Comparison of ENCODE assay signal across 2 cellular contexts in genomic region chr3:151850065-151850464, GRCh38. TPM values are rescaled to one million over a fixed set of nuclear protein-coding genes. Genes with fewer than 3 reads are reported as not detected.
"Had no signal": no experiment of that assay in that cellular context is flagged by ENCODE, and none has a peak within 500 bp of the region (broad histone marks: within the 10 kb centered on the region; RNA-seq: fewer than 3 reads in every experiment).

No MANE protein-coding gene starts in this region.

RNA-seq across cellular contexts. Expression of gene AADAC, which starts 36.1 kb away (rescaled TPM):
- total RNA-seq: G401 had no signal
- polyA plus RNA-seq: GM12878 had no signal
